ENCODE assay signal across 14 cellular contexts in the genomic region with DNA sequence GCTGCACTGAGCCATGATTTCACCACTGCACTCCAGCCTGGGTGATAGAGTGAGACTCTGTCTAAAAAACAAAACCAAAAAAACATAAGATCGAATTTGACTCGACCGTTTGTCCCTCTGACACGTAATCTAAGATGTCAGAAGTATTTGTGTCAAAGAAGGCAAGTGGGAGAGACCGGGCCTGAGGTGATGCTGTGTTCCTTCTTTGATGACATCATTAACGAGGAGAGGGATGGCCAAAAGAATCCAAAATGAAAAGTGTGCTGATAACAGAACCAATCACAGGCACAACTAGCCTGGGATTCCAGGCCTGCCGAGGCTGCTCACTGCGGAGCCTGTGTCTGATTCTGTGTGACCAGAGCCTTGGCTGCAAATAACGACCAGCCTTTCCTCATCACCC. TPM values are rescaled to one million over a fixed set of nuclear protein-coding genes. Genes with fewer than 3 reads are reported as not detected.
"Had no signal": no experiment of that assay in that cellular context is flagged by ENCODE, and none has a peak within 500 bp of the region (broad histone marks: within the 10 kb centered on the region; RNA-seq: fewer than 3 reads in every experiment).

No MANE protein-coding gene starts in this region.

RNA-seq across cellular contexts. Expression of gene DPP6, which starts 52.9 kb away (rescaled TPM):
- total RNA-seq: activated B cell treated with CpG ODN at 0.5 μM for 24 hours; activated CD4-positive, alpha-beta memory T cell treated with anti-CD3 and anti-CD28 coated beads for 36 hours; activated CD4-positive, alpha-beta memory T cell treated with anti-CD3 and anti-CD28 coated beads, Interleukin-2, amount 10 ng/mL, durations not matched to agents 7 days and 5 days; activated CD4-positive, alpha-beta T cell treated with anti-CD3 and anti-CD28 coated beads for 36 hours; activated CD4-positive, alpha-beta T cell treated with anti-CD3 and anti-CD28 coated beads, Interleukin-2, amount 10 ng/mL, durations not matched to agents 24 days and 14 days; activated CD4-positive, alpha-beta T cell treated with anti-CD3 and anti-CD28 coated beads, Interleukin-2, amount 10 ng/mL, durations not matched to agents 7 days and 5 days; activated CD8-positive, alpha-beta memory T cell treated with anti-CD3 and anti-CD28 coated beads for 36 hours; activated CD8-positive, alpha-beta memory T cell treated with anti-CD3 and anti-CD28 coated beads, Interleukin-2, amount 10 ng/mL, durations not matched to agents 7 days and 5 days; activated CD8-positive, alpha-beta T cell treated with anti-CD3 and anti-CD28 coated beads for 36 hours; activated CD8-positive, alpha-beta T cell treated with anti-CD3 and anti-CD28 coated beads, Interleukin-2, amount 10 ng/mL, durations not matched to agents 7 days and 5 days; T-helper 1 cell treated with Interleukin-12 subunit alpha and Interleukin-12 subunit beta and Interleukin-4 antibody, amounts not matched to agents 30 ng/mL and 1 ng/mL, for 36 hours; T-helper 17 cell; T-helper 2 cell treated with Interferon-gamma antibody and Interleukin-4, amounts not matched to agents 100 ng/mL and 5 ng/mL, for 36 hours; WTC11 had no signal
